In genomic region chr2:237209046-237209375, GRCh38 we compare ENCODE assay signal across 23 cellular contexts.
DNase-seq lines count a peak whose midpoint lies in the region; ATAC-seq and TF ChIP-seq lines count a peak whose summit lies in the region.
"Had no signal": no experiment of that assay in that cellular context is flagged by ENCODE, and none has a peak within 500 bp of the region (broad histone marks: within the 10 kb centered on the region; RNA-seq: fewer than 3 reads in every experiment).

No MANE protein-coding gene starts in this region.

- H3K4me3 ChIP-seq in ACC112 (ENCODE audit: low read depth, low read length) (peak overlapping the region; percentile 43; the same call in 1 of the 2 replicates), SK-N-MC (peak overlapping the region; percentile 63), left lung (no peak overlapping the region), smooth muscle cell (no peak overlapping the region)

- intact Hi-C loops in left lung (cut with DNase I), result no loop called here
- intact Hi-C loops in natural killer cell (cut with micrococcal nuclease), result no loop called here
- intact Hi-C loops in activated T-helper 2 cell treated with anti-CD3 and anti-CD28 coated beads, Interferon-gamma antibody, Interleukin-2, Interleukin-4, amounts not matched to agents 10 μg/mL and 5 μg/mL and 100 μg/mL, durations not matched to agents 14 hours and 24 hours and 36 hours (cut with micrococcal nuclease), result no loop called here

- no peak for TF ChIP-seq CTCF in left lung (IDR thresholded peaks at IDR 0.05)
- no peak for TF ChIP-seq CTCF in smooth muscle cell (IDR thresholded peaks at IDR 0.05; ENCODE audit: borderline replicate concordance, insufficient read depth, poor library complexity, severe bottlenecking)
- no peak for TF ChIP-seq CTCF in natural killer cell (IDR thresholded peaks at IDR 0.05)

- H3K4me3 Mint-ChIP-seq in natural killer cell, result no peak overlapping the region
- no peak overlapping the region for H3K4me3 Mint-ChIP-seq in activated T-helper 2 cell treated with anti-CD3 and anti-CD28 coated beads, Interferon-gamma antibody, Interleukin-2, Interleukin-4, amounts not matched to agents 10 μg/mL and 5 μg/mL and 100 μg/mL, durations not matched to agents 14 hours and 24 hours and 36 hours (ENCODE audit: low read depth)
- H3K4me3 Mint-ChIP-seq in effector memory CD8-positive, alpha-beta T cell, result no peak overlapping the region
- H3K4me3 Mint-ChIP-seq: activated naive CD4-positive, alpha-beta T cell treated with anti-CD3 and anti-CD28 coated beads, Interleukin-2, amount 10 ng/mL, durations not matched to agents 7 days and 5 days; CD4-positive, alpha-beta T cell; naive thymus-derived CD8-positive, alpha-beta T cell had no signal

- H3K9me3 ChIP-seq in SK-N-MC (ENCODE audit: low read depth, low read length) (no peaks in the 10 kb centered on the region), left lung (no peaks in the 10 kb centered on the region), smooth muscle cell (replicated peaks; ENCODE audit: low read depth) (no peaks in the 10 kb centered on the region)

- H3K27ac ChIP-seq in ACC112 (ENCODE audit: low read depth, low read length) (peak overlapping the region; percentile 92), SK-N-MC (peak overlapping the region; percentile 95), left lung (peak overlapping the region; percentile 45 to 68), smooth muscle cell (ENCODE audit: low read depth) (peak overlapping the region; percentile 100)
- H3K27ac ChIP-seq: RWPE1 had no signal

- in situ Hi-C loops in G401 (cut with HindIII; ENCODE audit: low sequenced_read_pairs), result no loop called here

- peak overlapping the region; percentile 20 for H3K9ac ChIP-seq in SK-N-MC (ENCODE audit: insufficient read length)
- H3K9ac ChIP-seq in smooth muscle cell (ENCODE audit: low read depth), result peak overlapping the region; percentile 25

- H3K79me2 ChIP-seq in ACC112 (ENCODE audit: control insufficient read depth, insufficient read depth, low read length, unreplicated experiment) (no peaks in the 10 kb centered on the region), smooth muscle cell (ENCODE audit: low read depth) (no peaks in the 10 kb centered on the region)

- H2AFZ ChIP-seq in ACC112 (ENCODE audit: low read length, unreplicated experiment) (no peak overlapping the region), smooth muscle cell (ENCODE audit: low read depth) (no peak overlapping the region)

- no peaks in the 10 kb centered on the region for H3K9me3 Mint-ChIP-seq in natural killer cell
- no peaks in the 10 kb centered on the region for H3K9me3 Mint-ChIP-seq in activated T-helper 2 cell treated with anti-CD3 and anti-CD28 coated beads, Interferon-gamma antibody, Interleukin-2, Interleukin-4, amounts not matched to agents 10 μg/mL and 5 μg/mL and 100 μg/mL, durations not matched to agents 14 hours and 24 hours and 36 hours
- no peaks in the 10 kb centered on the region for H3K9me3 Mint-ChIP-seq in effector memory CD8-positive, alpha-beta T cell
- H3K9me3 Mint-ChIP-seq: activated naive CD4-positive, alpha-beta T cell treated with anti-CD3 and anti-CD28 coated beads, Interleukin-2, amount 10 ng/mL, durations not matched to agents 7 days and 5 days; CD4-positive, alpha-beta T cell; naive thymus-derived CD8-positive, alpha-beta T cell had no signal

- H4K20me1 ChIP-seq in smooth muscle cell (ENCODE audit: low read depth), result no peaks in the 10 kb centered on the region

- H3K36me3 ChIP-seq in ACC112 (ENCODE audit: insufficient read depth, low read length) (no peaks in the 10 kb centered on the region), SK-N-MC (ENCODE audit: insufficient read depth, low read length) (no peaks in the 10 kb centered on the region), left lung (no peaks in the 10 kb centered on the region), smooth muscle cell (ENCODE audit: low read depth) (no peaks in the 10 kb centered on the region)

- peak overlapping the region; percentile 5 for H3K4me2 ChIP-seq in smooth muscle cell

- H3K4me1 Mint-ChIP-seq in natural killer cell, result no peaks in the 10 kb centered on the region
- H3K4me1 Mint-ChIP-seq in activated T-helper 2 cell treated with anti-CD3 and anti-CD28 coated beads, Interferon-gamma antibody, Interleukin-2, Interleukin-4, amounts not matched to agents 10 μg/mL and 5 μg/mL and 100 μg/mL, durations not matched to agents 14 hours and 24 hours and 36 hours (ENCODE audit: low read depth), result no peaks in the 10 kb centered on the region
- no peaks in the 10 kb centered on the region for H3K4me1 Mint-ChIP-seq in effector memory CD8-positive, alpha-beta T cell (ENCODE audit: low read depth in 2 of 2)
- H3K4me1 Mint-ChIP-seq: activated naive CD4-positive, alpha-beta T cell treated with anti-CD3 and anti-CD28 coated beads, Interleukin-2, amount 10 ng/mL, durations not matched to agents 7 days and 5 days; naive thymus-derived CD8-positive, alpha-beta T cell had no signal

- ATAC-seq in left lung, result no peak
- no peak for ATAC-seq in natural killer cell
- no peak for ATAC-seq in effector memory CD8-positive, alpha-beta T cell (replicated peaks)
- ATAC-seq: naive thymus-derived CD8-positive, alpha-beta T cell; stimulated activated naive CD8-positive, alpha-beta T cell treated with anti-CD3 and anti-CD28 coated beads, Interleukin-15, Interleukin-2, amounts not matched to agents 100 U/mL and 50 U/mL, for 24 hours had no signal

- H3F3A ChIP-seq in smooth muscle cell (ENCODE audit: low read depth), result peaks cover 60% of the 10 kb centered on the region

- H3K27me3 ChIP-seq in ACC112 (ENCODE audit: insufficient read depth, low read length) (no peaks in the 10 kb centered on the region), left lung (peaks cover 0 to 20% of the 10 kb centered on the region in 2 donors), smooth muscle cell (ENCODE audit: low read depth) (no peaks in the 10 kb centered on the region)

- H3K27ac Mint-ChIP-seq in natural killer cell, result no peak overlapping the region
- H3K27ac Mint-ChIP-seq in activated T-helper 2 cell treated with anti-CD3 and anti-CD28 coated beads, Interferon-gamma antibody, Interleukin-2, Interleukin-4, amounts not matched to agents 10 μg/mL and 5 μg/mL and 100 μg/mL, durations not matched to agents 14 hours and 24 hours and 36 hours, result no peak overlapping the region
- no peak overlapping the region for H3K27ac Mint-ChIP-seq in effector memory CD8-positive, alpha-beta T cell
- H3K27ac Mint-ChIP-seq: activated naive CD4-positive, alpha-beta T cell treated with anti-CD3 and anti-CD28 coated beads, Interleukin-2, amount 10 ng/mL, durations not matched to agents 7 days and 5 days; CD4-positive, alpha-beta T cell; naive thymus-derived CD8-positive, alpha-beta T cell had no signal

- 45% methylated on average over 10 of the region's 10 CpGs for WGBS in smooth muscle cell (ENCODE audit: low lambda C conversion rate)

- DNase-seq in SK-N-MC (ENCODE audit: low read depth, low spot score), result no peak
- no peak for DNase-seq in left lung
- DNase-seq in smooth muscle cell (lab: John Stamatoyannopoulos, UW; ENCODE audit: unreplicated experiment), result no peak
- no peak for DNase-seq in natural killer cell
- no peak for DNase-seq in G401 (ENCODE audit: low spot score)
- DNase-seq in activated T-helper 2 cell treated with anti-CD3 and anti-CD28 coated beads, Interferon-gamma antibody, Interleukin-2, Interleukin-4, amounts not matched to agents 10 μg/mL and 5 μg/mL and 100 μg/mL, durations not matched to agents 14 hours and 24 hours and 36 hours (ENCODE audit: low spot score), result no peak
- no peak for DNase-seq in effector memory CD8-positive, alpha-beta T cell
- DNase-seq: activated CD4-positive, alpha-beta T cell treated with anti-CD3 and anti-CD28 coated beads for 1 hour; activated naive CD4-positive, alpha-beta T cell treated with anti-CD3 and anti-CD28 coated beads, Interleukin-2, amount 10 ng/mL, durations not matched to agents 7 days and 5 days; activated T-cell treated with anti-CD3 and anti-CD28 coated beads, Interleukin-2, amount 50 U/mL, for 48 hours; aorta; CD4-positive, alpha-beta T cell; DMS 273 treated with DMSO at 0.1 percent for 48 hours; GF-D8; GOT3; KBM-7; naive thymus-derived CD8-positive, alpha-beta T cell; NCI-H1436 treated with DMSO at 0.1 percent for 48 hours; NCI-H524; stimulated activated CD4-positive, alpha-beta T cell treated with anti-CD3 and anti-CD28 coated beads, Interleukin-2, amount 100 ng/mL, for 24 hours; stimulated activated naive CD8-positive, alpha-beta T cell treated with anti-CD3 and anti-CD28 coated beads, Interleukin-15, Interleukin-2, amounts not matched to agents 100 U/mL and 50 U/mL, for 24 hours had no signal

- H3K27me3 Mint-ChIP-seq in natural killer cell (ENCODE audit: low read depth in 2 of 2), result no peaks in the 10 kb centered on the region
- peaks cover 2% of the 10 kb centered on the region for H3K27me3 Mint-ChIP-seq in activated T-helper 2 cell treated with anti-CD3 and anti-CD28 coated beads, Interferon-gamma antibody, Interleukin-2, Interleukin-4, amounts not matched to agents 10 μg/mL and 5 μg/mL and 100 μg/mL, durations not matched to agents 14 hours and 24 hours and 36 hours (ENCODE audit: low read depth)
- peaks cover 33 to 35% of the 10 kb centered on the region in 2 donors for H3K27me3 Mint-ChIP-seq in effector memory CD8-positive, alpha-beta T cell

- H3K4me1 ChIP-seq in ACC112 (ENCODE audit: control insufficient read depth, insufficient read depth, low read length, unreplicated experiment) (peaks cover 35% of the 10 kb centered on the region), left lung (peaks cover 0 to 14% of the 10 kb centered on the region in 2 donors), smooth muscle cell (ENCODE audit: low read depth) (peaks cover 12% of the 10 kb centered on the region)

- H3K36me3 Mint-ChIP-seq in natural killer cell, result no peaks in the 10 kb centered on the region
- H3K36me3 Mint-ChIP-seq in activated T-helper 2 cell treated with anti-CD3 and anti-CD28 coated beads, Interferon-gamma antibody, Interleukin-2, Interleukin-4, amounts not matched to agents 10 μg/mL and 5 μg/mL and 100 μg/mL, durations not matched to agents 14 hours and 24 hours and 36 hours (ENCODE audit: low read depth), result no peaks in the 10 kb centered on the region
- no peaks in the 10 kb centered on the region for H3K36me3 Mint-ChIP-seq in effector memory CD8-positive, alpha-beta T cell (ENCODE audit: insufficient read depth)
- H3K36me3 Mint-ChIP-seq: activated naive CD4-positive, alpha-beta T cell treated with anti-CD3 and anti-CD28 coated beads, Interleukin-2, amount 10 ng/mL, durations not matched to agents 7 days and 5 days; naive thymus-derived CD8-positive, alpha-beta T cell had no signal

Comparison
In these comparisons a context has a peak if more than half of its experiments do, and no peak if none do; other contexts are left out.
1. H3K4me3 ChIP-seq: peak in ACC112 (single experiment) and SK-N-MC (single experiment); none in left lung (0 of 2) and smooth muscle cell (single experiment).
2. Peak in every context shown above with its lines, with median percentiles within 50 percentile points of each other: H3K27ac ChIP-seq.